Comparison of ENCODE assay signal across 8 cellular contexts in genomic region chr15:64536244-64536836, GRCh38.
DNase-seq lines count a peak whose midpoint lies in the region; ATAC-seq and TF ChIP-seq lines count a peak whose summit lies in the region.

No MANE protein-coding gene starts in this region.

- no peak overlapping the region for H3K4me3 ChIP-seq in CD8-positive, alpha-beta memory T cell (ENCODE audit: low read length)
- no peak overlapping the region for H3K4me3 ChIP-seq in endodermal cell (ENCODE audit: low read length)

- no peak overlapping the region for H3K4me3 Mint-ChIP-seq in activated T-cell treated with anti-CD3 and anti-CD28 coated beads, Interleukin-2, amount 50 U/mL, for 4 hours
- no peak overlapping the region for H3K4me3 Mint-ChIP-seq in CD8-positive, alpha-beta memory T cell
- H3K4me3 Mint-ChIP-seq in endodermal cell = no peak overlapping the region

- no peaks in the 10 kb centered on the region for H3K9me3 ChIP-seq in CD8-positive, alpha-beta memory T cell (ENCODE audit: low read length)
- no peaks in the 10 kb centered on the region for H3K9me3 ChIP-seq in endodermal cell (ENCODE audit: control insufficient read depth, low read length)

- H3K36me3 Mint-ChIP-seq in activated T-cell treated with anti-CD3 and anti-CD28 coated beads, Interleukin-2, amount 50 U/mL, for 4 hours (ENCODE audit: insufficient read depth) = peaks cover 10% of the 10 kb centered on the region
- H3K36me3 Mint-ChIP-seq in CD8-positive, alpha-beta memory T cell = peaks cover 0 to 12% (median 3%) of the 10 kb centered on the region in 3 donors
- H3K36me3 Mint-ChIP-seq in endodermal cell (ENCODE audit: low read depth) = peaks cover 5% of the 10 kb centered on the region

- H3K27ac ChIP-seq in CD8-positive, alpha-beta memory T cell (ENCODE audit: low read depth, low read length) = no peak overlapping the region
- H3K27ac ChIP-seq in endodermal cell (ENCODE audit: low read depth, low read length) = no peak overlapping the region

- no peaks in the 10 kb centered on the region for H3K27me3 Mint-ChIP-seq in activated T-cell treated with anti-CD3 and anti-CD28 coated beads, Interleukin-2, amount 50 U/mL, for 4 hours (ENCODE audit: low read depth)
- no peaks in the 10 kb centered on the region for H3K27me3 Mint-ChIP-seq in CD8-positive, alpha-beta memory T cell
- H3K27me3 Mint-ChIP-seq in endodermal cell (ENCODE audit: insufficient read depth) = no peaks in the 10 kb centered on the region

- no peak for TF ChIP-seq CTCF in endodermal cell (conservative IDR thresholded peaks at IDR 0.05)

- POLR2A ChIA-PET in CD8-positive, alpha-beta memory T cell (lab: Charles Lee) = no interaction called here

- H3K4me1 ChIP-seq in CD8-positive, alpha-beta memory T cell (ENCODE audit: insufficient read depth, low read length) = peaks cover 31% of the 10 kb centered on the region
- H3K4me1 ChIP-seq in endodermal cell (ENCODE audit: control insufficient read depth, insufficient read depth, low read length) = no peaks in the 10 kb centered on the region

- H3K9ac ChIP-seq in endodermal cell (ENCODE audit: extremely low read depth, low read length, poor library complexity, severe bottlenecking) = no peak overlapping the region

- WGBS in endodermal cell (ENCODE audit: insufficient coverage in 1 of 2, insufficient read length in 1 of 2), 2 experiments = 93 to 96% methylated on average over 4 to 6 of the region's 6 CpGs

- no peaks in the 10 kb centered on the region for H3K27me3 ChIP-seq in CD8-positive, alpha-beta memory T cell (ENCODE audit: insufficient read depth, low read length, poor library complexity, severe bottlenecking)
- H3K27me3 ChIP-seq in endodermal cell (ENCODE audit: control insufficient read depth, insufficient read depth, low read length, poor library complexity, severe bottlenecking) = no peaks in the 10 kb centered on the region

- DNase-seq in A172 (ENCODE audit: low spot score) (peak; percentile 80), HS-27A (ENCODE audit: low read depth) (peak; percentile 67), hepatic stellate cell (ENCODE audit: low spot score) (peak; percentile 86), NCI-H1105 (lab: John Stamatoyannopoulos, UW) (no peak), endodermal cell (no peak)
- peak; percentile 10 for DNase-seq in activated T-cell treated with anti-CD3 and anti-CD28 coated beads, Interleukin-2, amount 50 U/mL, for 4 hours
- DNase-seq in CD8-positive, alpha-beta memory T cell = no peak

- H3K4me1 Mint-ChIP-seq in activated T-cell treated with anti-CD3 and anti-CD28 coated beads, Interleukin-2, amount 50 U/mL, for 4 hours (ENCODE audit: low read depth) = peaks cover 43% of the 10 kb centered on the region
- H3K4me1 Mint-ChIP-seq in CD8-positive, alpha-beta memory T cell = peaks cover 29 to 50% (median 42%) of the 10 kb centered on the region in 3 donors
- H3K4me1 Mint-ChIP-seq in endodermal cell = peaks cover 10% of the 10 kb centered on the region

- no peaks in the 10 kb centered on the region for H3K36me3 ChIP-seq in CD8-positive, alpha-beta memory T cell (ENCODE audit: insufficient read depth, low read length)
- H3K36me3 ChIP-seq in endodermal cell (ENCODE audit: control insufficient read depth, insufficient read depth, low read length) = peaks cover 6% of the 10 kb centered on the region

- ATAC-seq in activated T-cell treated with anti-CD3 and anti-CD28 coated beads, Interleukin-2, amount 50 U/mL, for 4 hours = peak; percentile 75 to 85
- no peak for ATAC-seq in GM19463 (IDR thresholded peaks at IDR 0.05; ENCODE audit: unreplicated experiment)

- no peaks in the 10 kb centered on the region for H3K9me3 Mint-ChIP-seq in activated T-cell treated with anti-CD3 and anti-CD28 coated beads, Interleukin-2, amount 50 U/mL, for 4 hours
- no peaks in the 10 kb centered on the region for H3K9me3 Mint-ChIP-seq in CD8-positive, alpha-beta memory T cell
- no peaks in the 10 kb centered on the region for H3K9me3 Mint-ChIP-seq in endodermal cell

- CTCF ChIA-PET in CD8-positive, alpha-beta memory T cell (lab: Charles Lee) = no interaction called here

- H3K27ac Mint-ChIP-seq in CD8-positive, alpha-beta memory T cell = peak overlapping the region in 4 of 8 donors; percentile 29 to 86 (median 33)
- H3K27ac Mint-ChIP-seq in endodermal cell = no peak overlapping the region

Comparison
In these comparisons a context has a peak if more than half of its experiments do, and no peak if none do; other contexts are left out.
1. DNase-seq: peak in A172 (single experiment), HS-27A (single experiment), activated T-cell treated with anti-CD3 and anti-CD28 coated beads, Interleukin-2, amount 50 U/mL, for 4 hours (single experiment) and hepatic stellate cell (single experiment); none in NCI-H1105 (single experiment), CD8-positive, alpha-beta memory T cell (0 of 5) and endodermal cell (single experiment).